ENCODE assay signal across 1 cellular context in the genomic region with DNA sequence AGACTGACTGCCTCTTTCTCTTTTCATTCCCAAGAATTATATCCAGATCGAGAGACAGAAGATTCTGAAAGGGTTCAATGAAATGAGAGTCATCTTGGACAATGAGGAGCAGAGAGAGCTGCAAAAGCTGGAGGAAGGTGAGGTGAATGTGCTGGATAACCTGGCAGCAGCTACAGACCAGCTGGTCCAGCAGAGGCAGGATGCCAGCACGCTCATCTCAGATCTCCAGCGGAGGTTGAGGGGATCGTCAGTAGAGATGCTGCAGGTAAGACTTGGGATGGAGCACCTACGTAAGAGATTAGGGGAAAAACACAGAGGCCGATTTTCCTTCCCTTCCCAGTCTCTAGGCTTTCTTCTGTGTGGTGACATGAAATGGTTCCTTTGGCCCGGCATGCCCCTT.
TF ChIP-seq lines count a peak whose summit lies in the region.

No MANE protein-coding gene starts in this region.

TF ChIP-seq in GM12878, 131 proteins besides CTCF, POLR2A, EP300 and RAD21:
- TF ChIP-seq BRCA1 (IDR thresholded peaks at IDR 0.05; ENCODE audit: low read depth, low read length): no peak
- no peak for TF ChIP-seq ZNF384 (IDR thresholded peaks at IDR 0.05; ENCODE audit: borderline replicate concordance, low read depth, low read length)
- no peak for TF ChIP-seq CREM (IDR thresholded peaks at IDR 0.05; ENCODE audit: low read depth)
- TF ChIP-seq SIN3A (IDR thresholded peaks at IDR 0.05; ENCODE audit: low read depth, low read length): no peak
